8 cellular contexts compared by ENCODE assay signal in genomic region chr10:116796910-116797513, GRCh38. TPM values are rescaled to one million over a fixed set of nuclear protein-coding genes. Genes with fewer than 3 reads are reported as not detected.
DNase-seq lines count a peak whose midpoint lies in the region; ATAC-seq and TF ChIP-seq lines count a peak whose summit lies in the region.

No MANE protein-coding gene starts in this region.

- H3K27me3 ChIP-seq in sigmoid colon: peaks cover 0 to 17% (median 7%) of the 10 kb centered on the region in 3 donors

- no peaks in the 10 kb centered on the region for H3K9me3 Mint-ChIP-seq in activated naive CD8-positive, alpha-beta T cell treated with anti-CD3 and anti-CD28 coated beads, Interleukin-2, amount 50 U/mL, for 24 hours

- TF ChIP-seq CTCF in GM10266 (IDR thresholded peaks at IDR 0.05; ENCODE audit: control insufficient read depth, insufficient read depth, low read depth, missing control alignments): peak; percentile 85
- TF ChIP-seq CTCF in sigmoid colon (IDR thresholded peaks at IDR 0.05): peak; percentile 45 to 90 (median 83)

- peak; percentile 74 for DNase-seq in GM10266 (ENCODE audit: extremely low spot score)
- peak; percentile 59 for DNase-seq in HCEC 1CT
- DNase-seq in NAMALWA (ENCODE audit: low spot score): peak; percentile 76
- peak; percentile 70 for DNase-seq in SW480 (ENCODE audit: low spot score)
- peak; percentile 79 for DNase-seq in activated naive CD8-positive, alpha-beta T cell treated with anti-CD3 and anti-CD28 coated beads, Interleukin-2, amount 50 U/mL, for 24 hours
- peak; percentile 79 for DNase-seq in left ventricle myocardium superior
- peak; percentile 77 for DNase-seq in sigmoid colon

- no peak overlapping the region for H3K4me3 ChIP-seq in sigmoid colon

- WGBS in sigmoid colon, 2 donors: 25 to 27% methylated on average over 9 of the region's 9 CpGs

- TF ChIP-seq EP300 in sigmoid colon (IDR thresholded peaks at IDR 0.05): no peak

- peaks cover 12% of the 10 kb centered on the region for H3K27me3 Mint-ChIP-seq in activated naive CD8-positive, alpha-beta T cell treated with anti-CD3 and anti-CD28 coated beads, Interleukin-2, amount 50 U/mL, for 24 hours

- H3K27ac Mint-ChIP-seq in activated naive CD8-positive, alpha-beta T cell treated with anti-CD3 and anti-CD28 coated beads, Interleukin-2, amount 50 U/mL, for 24 hours: no peak overlapping the region

- no peaks in the 10 kb centered on the region for H3K36me3 ChIP-seq in sigmoid colon

- H3K4me1 ChIP-seq in sigmoid colon: no peaks in the 10 kb centered on the region

- no peak overlapping the region for H3K4me3 Mint-ChIP-seq in activated naive CD8-positive, alpha-beta T cell treated with anti-CD3 and anti-CD28 coated beads, Interleukin-2, amount 50 U/mL, for 24 hours

- peak; percentile 71 for ATAC-seq in activated naive CD8-positive, alpha-beta T cell treated with anti-CD3 and anti-CD28 coated beads, Interleukin-2, amount 50 U/mL, for 24 hours
- ATAC-seq in left ventricle myocardium superior: peak; percentile 78
- ATAC-seq in GM21576 (IDR thresholded peaks at IDR 0.05; ENCODE audit: unreplicated experiment): no peak

- H3K27ac ChIP-seq in sigmoid colon: no peak overlapping the region

- intact Hi-C loops in left ventricle myocardium superior (cut with micrococcal nuclease): loop anchor here (5.0 kb wide), 1 partner anchor 380 kb away; no protein-coding TSS in a partner anchor
- intact Hi-C loops in sigmoid colon (cut with DNase I): loop anchor here (1.0 kb wide), 1 partner anchor 378 kb away; no protein-coding TSS in a partner anchor

- H3K4me1 Mint-ChIP-seq in activated naive CD8-positive, alpha-beta T cell treated with anti-CD3 and anti-CD28 coated beads, Interleukin-2, amount 50 U/mL, for 24 hours: peaks cover 3% of the 10 kb centered on the region

- no peak for TF ChIP-seq POLR2A in sigmoid colon (IDR thresholded peaks at IDR 0.05)

- H3K9me3 ChIP-seq in sigmoid colon: no peaks in the 10 kb centered on the region

- H3K36me3 Mint-ChIP-seq in activated naive CD8-positive, alpha-beta T cell treated with anti-CD3 and anti-CD28 coated beads, Interleukin-2, amount 50 U/mL, for 24 hours (ENCODE audit: low read depth): no peaks in the 10 kb centered on the region

RNA-seq across cellular contexts. Expression of gene ENO4, which starts 52.3 kb away (rescaled TPM):
- total RNA-seq in left ventricle myocardium superior: 0.64 TPM
- 10 to 100 TPM in 1 of 4 donors, under 1 TPM in 2, not detected in 1; 0.16 to 13.0 (median 0.27) TPM for total RNA-seq in sigmoid colon
- under 1 TPM in 1 of 3 donors, not detected in 2; 0.09 TPM for polyA plus RNA-seq in sigmoid colon

RNA-seq across cellular contexts. Expression of gene HSPA12A, which starts 54.6 kb away (rescaled TPM):
- total RNA-seq in left ventricle myocardium superior (22.5 TPM), sigmoid colon (10 to 100 TPM; 12.3 to 17.4 (median 15.4) TPM)
- polyA plus RNA-seq in sigmoid colon: 1 to 10 TPM; 1.4 to 3.6 (median 3.0) TPM
